Comparison of ENCODE assay signal across 21 cellular contexts in the genomic region with DNA sequence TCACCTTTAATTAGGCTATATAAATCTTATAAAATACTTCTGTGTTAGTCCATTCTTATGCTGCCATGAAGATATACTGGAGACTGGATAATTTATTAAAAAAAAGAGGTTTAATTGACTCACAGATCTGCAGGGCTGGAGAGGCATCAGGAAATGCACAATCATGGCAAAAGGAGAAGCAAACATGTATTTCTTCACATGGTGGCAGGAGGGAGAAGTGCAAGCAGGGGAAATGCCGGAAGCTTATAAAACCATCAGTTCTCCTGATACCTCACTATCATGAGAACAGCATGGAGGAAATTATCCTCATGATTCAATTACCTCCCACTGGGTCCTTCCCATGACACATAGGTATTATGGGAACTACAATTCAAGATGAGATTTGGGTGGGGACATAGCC.
"Had no signal": no experiment of that assay in that cellular context is flagged by ENCODE, and none has a peak within 500 bp of the region (broad histone marks: within the 10 kb centered on the region; RNA-seq: fewer than 3 reads in every experiment).

No MANE protein-coding gene starts in this region.

- H3K4me3 Mint-ChIP-seq: naive thymus-derived CD8-positive, alpha-beta T cell; stimulated activated naive B cell treated with anti-CD40 and anti-IgM and Interleukin-4, amounts not matched to agents 10 μg/mL and 1 μg/mL and 100 μg/mL, for 72 hours; stimulated activated naive CD8-positive, alpha-beta T cell treated with anti-CD3 and anti-CD28 coated beads, Interleukin-15, amount 100 ng/mL, for 72 hours had no signal

- H3K27ac Mint-ChIP-seq: naive thymus-derived CD8-positive, alpha-beta T cell; stimulated activated naive B cell treated with anti-CD40 and anti-IgM and Interleukin-4, amounts not matched to agents 10 μg/mL and 1 μg/mL and 100 μg/mL, for 72 hours; stimulated activated naive CD8-positive, alpha-beta T cell treated with anti-CD3 and anti-CD28 coated beads, Interleukin-15, amount 100 ng/mL, for 72 hours had no signal

- DNase-seq: dorsolateral prefrontal cortex; effector memory CD4-positive, alpha-beta T cell; gastrocnemius medialis; heart right ventricle; hypothalamus; kidney glomerular epithelial cell; mammary epithelial cell; mucosa of descending colon; naive thymus-derived CD8-positive, alpha-beta T cell; spleen; stimulated activated CD4-positive, alpha-beta T cell treated with anti-CD3 and anti-CD28 coated beads, Interleukin-15, amount 100 ng/mL, for 24 hours; stimulated activated CD4-positive, alpha-beta T cell treated with anti-CD3 and anti-CD28 coated beads, Interleukin-1b, Interleukin-23, amount 100 ng/mL, for 48 hours; stimulated activated CD4-positive, alpha-beta T cell treated with anti-CD3 and anti-CD28 coated beads, Interleukin-4, amount 100 ng/mL, for 4 hours; stimulated activated naive B cell treated with anti-CD40 and anti-IgM and Interleukin-4, amounts not matched to agents 10 μg/mL and 1 μg/mL and 100 μg/mL, for 72 hours; stimulated activated naive CD8-positive, alpha-beta T cell treated with anti-CD3 and anti-CD28 coated beads, Interleukin-15, amount 100 ng/mL, for 72 hours; testis had no signal

- H3K36me3 Mint-ChIP-seq: naive thymus-derived CD8-positive, alpha-beta T cell; stimulated activated naive B cell treated with anti-CD40 and anti-IgM and Interleukin-4, amounts not matched to agents 10 μg/mL and 1 μg/mL and 100 μg/mL, for 72 hours had no signal

- H3K4me1 Mint-ChIP-seq: naive thymus-derived CD8-positive, alpha-beta T cell; stimulated activated naive B cell treated with anti-CD40 and anti-IgM and Interleukin-4, amounts not matched to agents 10 μg/mL and 1 μg/mL and 100 μg/mL, for 72 hours; stimulated activated naive CD8-positive, alpha-beta T cell treated with anti-CD3 and anti-CD28 coated beads, Interleukin-15, amount 100 ng/mL, for 72 hours had no signal

- H3K27ac ChIP-seq: coronary artery, dorsolateral prefrontal cortex, epithelial cell of prostate, esophagus muscularis mucosa, gastrocnemius medialis, heart right ventricle, neutrophil, spleen, testis, tibial nerve had no signal

- H3K4me3 ChIP-seq: coronary artery, dorsolateral prefrontal cortex, esophagus muscularis mucosa, gastrocnemius medialis, heart right ventricle, mucosa of descending colon, spleen, testis, tibial nerve had no signal

- H3K27me3 ChIP-seq: dorsolateral prefrontal cortex, esophagus muscularis mucosa, gastrocnemius medialis, heart right ventricle, neutrophil, spleen, testis, tibial nerve had no signal

- H3K27me3 Mint-ChIP-seq: naive thymus-derived CD8-positive, alpha-beta T cell; stimulated activated naive B cell treated with anti-CD40 and anti-IgM and Interleukin-4, amounts not matched to agents 10 μg/mL and 1 μg/mL and 100 μg/mL, for 72 hours; stimulated activated naive CD8-positive, alpha-beta T cell treated with anti-CD3 and anti-CD28 coated beads, Interleukin-15, amount 100 ng/mL, for 72 hours had no signal
